ENCODE assay signal across 9 cellular contexts in genomic region chr17:39001703-39002637, GRCh38. TPM values are rescaled to one million over a fixed set of nuclear protein-coding genes. Genes with fewer than 3 reads are reported as not detected.
DNase-seq lines count a peak whose midpoint lies in the region; ATAC-seq, FAIRE-seq and TF ChIP-seq lines count a peak whose summit lies in the region.
"Had no signal": no experiment of that assay in that cellular context is flagged by ENCODE, and none has a peak within 500 bp of the region (broad histone marks: within the 10 kb centered on the region; RNA-seq: fewer than 3 reads in every experiment).

No MANE protein-coding gene starts in this region.

- no peaks in the 10 kb centered on the region for H3K36me3 ChIP-seq in mesenchymal stem cell (ENCODE audit: control insufficient read depth in 1 of 2, insufficient read depth in 2 of 2, low read depth in 1 of 2, low read length in 2 of 2)

- H3K36me3 Mint-ChIP-seq in activated T-cell treated with anti-CD3 and anti-CD28 coated beads, Interleukin-2, amount 50 U/mL, for 72 hours (ENCODE audit: insufficient read depth in 2 of 2), result peaks cover 6 to 14% of the 10 kb centered on the region in 2 donors
- peaks cover 16% of the 10 kb centered on the region for H3K36me3 Mint-ChIP-seq in natural killer cell treated with Interleukin-12 subunit alpha and Interleukin-12 subunit beta and Interleukin-15 and Interleukin-18, amount 100 ng/mL, for 72 hours

- WGBS in A549 (ENCODE audit: missing lambda C conversion rate), result 39% methylated on average over 9 of the region's 9 CpGs
- 57% methylated on average over 8 of the region's 9 CpGs for WGBS in mesenchymal stem cell

- no peak overlapping the region for H3K14ac ChIP-seq in mesenchymal stem cell (ENCODE audit: low read length in 2 of 2)

- no peak for TF ChIP-seq EP300 in A549 (IDR thresholded peaks at IDR 0.05)

- peak overlapping the region; percentile 90 for H3K9ac ChIP-seq in mesenchymal stem cell (ENCODE audit: low read length)

- H3K27me3 Mint-ChIP-seq in activated T-cell treated with anti-CD3 and anti-CD28 coated beads, Interleukin-2, amount 50 U/mL, for 72 hours (ENCODE audit: low read depth), result no peaks in the 10 kb centered on the region
- H3K27me3 Mint-ChIP-seq in natural killer cell treated with Interleukin-12 subunit alpha and Interleukin-12 subunit beta and Interleukin-15 and Interleukin-18, amount 100 ng/mL, for 72 hours, result peaks cover 26 to 35% of the 10 kb centered on the region in 2 donors

- CTCF ChIA-PET in A549 (lab: Yijun Ruan, JAX), result interaction anchor here (0.6 to 2.8 kb wide), 6 partner anchors 7 to 151 kb away, joined by 3 to 16 read pairs (median 4); no protein-coding TSS in a partner anchor

- H2AK5ac ChIP-seq in mesenchymal stem cell (ENCODE audit: low read length, severe bottlenecking), result no peak overlapping the region

- no peak for TF ChIP-seq POLR2A in A549 (IDR thresholded peaks at IDR 0.05; ENCODE audit: low read length)

- peak overlapping the region in 1 of 2 experiments; percentile 31 for H2BK12ac ChIP-seq in mesenchymal stem cell (ENCODE audit: low read length in 2 of 2)

- H3K23ac ChIP-seq in mesenchymal stem cell (ENCODE audit: low read length in 2 of 2), result no peak overlapping the region

- no peak overlapping the region for H2BK5ac ChIP-seq in mesenchymal stem cell (ENCODE audit: low read depth, low read length, poor library complexity, severe bottlenecking)

- H3K27me3 ChIP-seq in mesenchymal stem cell (ENCODE audit: control insufficient read depth in 1 of 2, insufficient read depth in 1 of 2, low read length in 2 of 2), result peaks cover 0 to 29% of the 10 kb centered on the region in 2 experiments

- H3K4ac ChIP-seq in mesenchymal stem cell (ENCODE audit: low read depth in 1 of 2, low read length in 2 of 2), result no peak overlapping the region

- peak overlapping the region in 1 of 2 experiments; percentile 4 for H3K18ac ChIP-seq in mesenchymal stem cell (ENCODE audit: low read depth in 1 of 2, low read length in 2 of 2)

- H3K4me2 ChIP-seq in A549 (peak overlapping the region; percentile 25; the same call in 2 of the 3 replicates), mesenchymal stem cell (ENCODE audit: low read length, poor library complexity, severe bottlenecking) (no peak overlapping the region)

- H3K4me1 ChIP-seq in A549, result no peaks in the 10 kb centered on the region
- H3K4me1 ChIP-seq in mesenchymal stem cell (ENCODE audit: control insufficient read depth, insufficient read depth, low read depth, low read length), result no peaks in the 10 kb centered on the region

- H3K4me3 ChIP-seq in A549 (no peak overlapping the region), coronary artery (peak overlapping the region; percentile 33), mesenchymal stem cell (ENCODE audit: insufficient read depth in 1 of 2, low read depth in 1 of 2, low read length in 2 of 2) (peak overlapping the region in 1 of 2 experiments; percentile 65)

- TF ChIP-seq CTCF in A549 (IDR thresholded peaks at IDR 0.05) (no peak), coronary artery (IDR thresholded peaks at IDR 0.05) (no peak)

- ATAC-seq in A549, result peak; percentile 45 to 63; a peak in 4 of 6 replicates
- no peak for ATAC-seq in activated T-cell treated with anti-CD3 and anti-CD28 coated beads, Interleukin-2, amount 50 U/mL, for 72 hours (replicated peaks in 1 of 2)
- no peak for ATAC-seq in natural killer cell treated with Interleukin-12 subunit alpha and Interleukin-12 subunit beta and Interleukin-15 and Interleukin-18, amount 100 ng/mL, for 72 hours
- ATAC-seq in HG02610 (IDR thresholded peaks at IDR 0.05; ENCODE audit: unreplicated experiment), result no peak

- no peak for FAIRE-seq in A549 (lab: Jason Lieb, UNC)

- H3K27ac ChIP-seq in A549 (no peak overlapping the region), coronary artery (peak overlapping the region; percentile 37 to 86), mesenchymal stem cell (ENCODE audit: low read length, poor library complexity, severe bottlenecking) (no peak overlapping the region)

- H3K9me3 ChIP-seq in A549 (peaks cover 26% of the 10 kb centered on the region), mesenchymal stem cell (ENCODE audit: control insufficient read depth, low read length) (peaks cover 7% of the 10 kb centered on the region)

- H3K79me1 ChIP-seq in mesenchymal stem cell (replicated peaks; ENCODE audit: low read length, poor library complexity, severe bottlenecking), result no peaks in the 10 kb centered on the region

- H4K91ac ChIP-seq in mesenchymal stem cell (ENCODE audit: low read length), result no peak overlapping the region

- POLR2A ChIA-PET in A549 (lab: Yijun Ruan, JAX), result no interaction called here

- H2BK15ac ChIP-seq in mesenchymal stem cell (ENCODE audit: low read depth, poor library complexity, severe bottlenecking), result no peak overlapping the region

- peak overlapping the region; percentile 80 for H4K8ac ChIP-seq in mesenchymal stem cell (ENCODE audit: low read length)

- peaks cover 30% of the 10 kb centered on the region for H3K4me1 Mint-ChIP-seq in activated T-cell treated with anti-CD3 and anti-CD28 coated beads, Interleukin-2, amount 50 U/mL, for 72 hours (ENCODE audit: low read depth)
- H3K4me1 Mint-ChIP-seq in natural killer cell treated with Interleukin-12 subunit alpha and Interleukin-12 subunit beta and Interleukin-15 and Interleukin-18, amount 100 ng/mL, for 72 hours (ENCODE audit: low read depth in 2 of 2), result peaks cover 10 to 19% of the 10 kb centered on the region in 2 donors

- no peak for TF ChIP-seq RAD21 in A549 (conservative IDR thresholded peaks at IDR 0.05 in 1 of 2, IDR thresholded peaks at IDR 0.05 in 1 of 2)

- peak in 1 of 2 experiments; percentile 33 for DNase-seq in A549 (ENCODE audit: low read depth in 1 of 2, low spot score in 1 of 2)
- DNase-seq in M059J (ENCODE audit: low read depth), result peak; percentile 93
- peak; percentile 87 for DNase-seq in coronary artery (ENCODE audit: low spot score)
- peak; percentile 63 for DNase-seq in mesenchymal stem cell
- no peak for DNase-seq in activated T-cell treated with anti-CD3 and anti-CD28 coated beads, Interleukin-2, amount 50 U/mL, for 72 hours
- no peak for DNase-seq in natural killer cell treated with Interleukin-12 subunit alpha and Interleukin-12 subunit beta and Interleukin-15 and Interleukin-18, amount 100 ng/mL, for 72 hours (ENCODE audit: low spot score)
- DNase-seq in NCI-H345 treated with DMSO at 0.1 percent for 48 hours (lab: John Stamatoyannopoulos, UW; ENCODE audit: unreplicated experiment), result no peak
- DNase-seq: DND-41 had no signal

- no peak overlapping the region for H2AFZ ChIP-seq in mesenchymal stem cell (ENCODE audit: low read depth, low read length)

- peaks cover 0 to 4% of the 10 kb centered on the region in 2 donors for H3K9me3 Mint-ChIP-seq in activated T-cell treated with anti-CD3 and anti-CD28 coated beads, Interleukin-2, amount 50 U/mL, for 72 hours
- H3K9me3 Mint-ChIP-seq in natural killer cell treated with Interleukin-12 subunit alpha and Interleukin-12 subunit beta and Interleukin-15 and Interleukin-18, amount 100 ng/mL, for 72 hours, result peaks cover 4% of the 10 kb centered on the region

- H3K27ac Mint-ChIP-seq in activated T-cell treated with anti-CD3 and anti-CD28 coated beads, Interleukin-2, amount 50 U/mL, for 72 hours, result no peak overlapping the region
- no peak overlapping the region for H3K27ac Mint-ChIP-seq in natural killer cell treated with Interleukin-12 subunit alpha and Interleukin-12 subunit beta and Interleukin-15 and Interleukin-18, amount 100 ng/mL, for 72 hours

- no peak overlapping the region for H2BK120ac ChIP-seq in mesenchymal stem cell (ENCODE audit: low read depth, low read length)

- peak overlapping the region in 1 of 2 donors; percentile 67 for H3K4me3 Mint-ChIP-seq in activated T-cell treated with anti-CD3 and anti-CD28 coated beads, Interleukin-2, amount 50 U/mL, for 72 hours
- no peak overlapping the region for H3K4me3 Mint-ChIP-seq in natural killer cell treated with Interleukin-12 subunit alpha and Interleukin-12 subunit beta and Interleukin-15 and Interleukin-18, amount 100 ng/mL, for 72 hours

TF ChIP-seq in A549, 52 proteins besides CTCF, POLR2A, EP300 and RAD21:
- no peak for TF ChIP-seq NFE2L2 (conservative IDR thresholded peaks at IDR 0.05; ENCODE audit: low read length)
- TF ChIP-seq ZFP36 (IDR thresholded peaks at IDR 0.05; ENCODE audit: borderline replicate concordance, partially characterized antibody), result peak; percentile 15
- no peak for TF ChIP-seq FOSL2 (IDR thresholded peaks at IDR 0.05)
- peak; percentile 40; the same call in 1 of the 2 replicates for TF ChIP-seq FOSL2 (CRISPR knock-in tag; IDR thresholded peaks at IDR 0.05)
- no peak for TF ChIP-seq ZC3H11A (IDR thresholded peaks at IDR 0.05)

RNA-seq across cellular contexts. Expression of gene FBXO47, which starts 34.8 kb away (rescaled TPM):
- polyA plus RNA-seq in A549 (2011; rRNA removed) (0.04 TPM in 1 of 2 replicates, not detected in the other), A549 (2017; fragmentation: RNase III; extraction: RNeasy Plus Mini Kit Qiagen cat#74134 plus additional on column Dnase treatment) (0.04 TPM in 1 of 3 replicates, not detected in the others)
- polyA plus RNA-seq in A549 (2012; cell fraction: cytosol; rRNA removed), result 0.01 TPM in 1 of 2 replicates, not detected in the other
- not detected in 2 replicates for polyA plus RNA-seq in A549 (2012; cell fraction: nucleus; rRNA removed)
- not detected in 2 replicates for polyA minus RNA-seq in A549 (2011; rRNA and poly(A)+ RNA removed)
- not detected in 2 replicates for total RNA-seq in M059J (2014; rRNA removed; shearing (Covaris generic))
- polyA plus RNA-seq in mesenchymal stem cell (2013, experiment 1 of 2), result not detected
- polyA plus RNA-seq in mesenchymal stem cell (2013, experiment 2 of 2), result not detected
- total RNA-seq in activated T-cell treated with anti-CD3 and anti-CD28 coated beads, Interleukin-2, amount 50 U/mL, for 72 hours, result under 1 TPM in 1 of 2 donors, not detected in 1; 0.16 TPM
- total RNA-seq in natural killer cell treated with Interleukin-12 subunit alpha and Interleukin-12 subunit beta and Interleukin-15 and Interleukin-18, amount 100 ng/mL, for 72 hours, result under 1 TPM in 1 of 2 donors, not detected in 1; 0.12 TPM

Comparison
In these comparisons a context has a peak if more than half of its experiments do, and no peak if none do; other contexts are left out.
1. ATAC-seq: peak in A549 (2 of 2); none in activated T-cell treated with anti-CD3 and anti-CD28 coated beads, Interleukin-2, amount 50 U/mL, for 72 hours (0 of 2), natural killer cell treated with Interleukin-12 subunit alpha and Interleukin-12 subunit beta and Interleukin-15 and Interleukin-18, amount 100 ng/mL, for 72 hours (0 of 2) and HG02610 (single experiment).
2. DNase-seq: peak in M059J (single experiment), coronary artery (single experiment) and mesenchymal stem cell (single experiment); none in activated T-cell treated with anti-CD3 and anti-CD28 coated beads, Interleukin-2, amount 50 U/mL, for 72 hours (0 of 2), natural killer cell treated with Interleukin-12 subunit alpha and Interleukin-12 subunit beta and Interleukin-15 and Interleukin-18, amount 100 ng/mL, for 72 hours (single experiment) and NCI-H345 treated with DMSO at 0.1 percent for 48 hours (single experiment).
3. H3K27ac ChIP-seq: peak in coronary artery (2 of 2); none in A549 (0 of 2) and mesenchymal stem cell (single experiment).